In genomic region chr20:41074441-41074840, GRCh38 we compare ENCODE assay signal across 20 cellular contexts. TPM values are rescaled to one million over a fixed set of nuclear protein-coding genes. Genes with fewer than 3 reads are reported as not detected.
A peak's percentile ranks its signal among the peaks of the same experiment; 100 is the strongest.
DNase-seq lines count a peak whose midpoint lies in the region; ATAC-seq, FAIRE-seq and TF ChIP-seq lines count a peak whose summit lies in the region.
"Had no signal": no experiment of that assay in that cellular context is flagged by ENCODE, and none has a peak within 500 bp of the region (broad histone marks: within the 10 kb centered on the region; RNA-seq: fewer than 3 reads in every experiment).

No MANE protein-coding gene starts in this region.

- H3K4me3 Mint-ChIP-seq in HFFc6 (no peak overlapping the region), WTC11 (no peak overlapping the region)
- H3K4me3 Mint-ChIP-seq: B cell; CD4-positive, alpha-beta T cell had no signal

- peaks cover 94% of the 10 kb centered on the region for H3K4me1 ChIP-seq in Karpas-422 (ENCODE audit: low read length)
- peaks cover 87% of the 10 kb centered on the region for H3K4me1 ChIP-seq in endothelial cell of umbilical vein (ENCODE audit: control insufficient read depth, extremely low read depth, insufficient read depth, low read length)
- H3K4me1 ChIP-seq in ascending aorta, result peaks cover 0 to 42% of the 10 kb centered on the region in 2 donors

- dilution Hi-C loops in endothelial cell of umbilical vein (cut with MboI; ENCODE audit: extremely low pct_ligation_motif_present, low sequenced_read_pairs), result no loop called here

- H3K79me2 ChIP-seq in Karpas-422 (ENCODE audit: low read length), result peaks cover 97% of the 10 kb centered on the region
- peaks cover 70% of the 10 kb centered on the region for H3K79me2 ChIP-seq in endothelial cell of umbilical vein (ENCODE audit: control insufficient read depth, insufficient read depth, low read length)

- intact Hi-C loops in endothelial cell of umbilical vein (cut with micrococcal nuclease), result loop anchor here (10.0 kb wide), 1 partner anchor 320 kb away; no protein-coding TSS in a partner anchor
- intact Hi-C loops in ascending aorta (cut with DNase I), result loop anchor here (10.0 kb wide), 1 partner anchor 210 kb away; no protein-coding TSS in a partner anchor

- H3K9me3 Mint-ChIP-seq in HFFc6, result no peaks in the 10 kb centered on the region
- H3K9me3 Mint-ChIP-seq in WTC11, result no peaks in the 10 kb centered on the region
- H3K9me3 Mint-ChIP-seq: CD4-positive, alpha-beta T cell had no signal

- H3K9me3 ChIP-seq in Karpas-422 (ENCODE audit: low read length) (no peaks in the 10 kb centered on the region), endothelial cell of umbilical vein (replicated peaks; ENCODE audit: control insufficient read depth, insufficient read depth, low read length) (no peaks in the 10 kb centered on the region), ascending aorta (no peaks in the 10 kb centered on the region)
- H3K9me3 ChIP-seq: Peyer's patch had no signal

- peaks cover 79% of the 10 kb centered on the region for H3K36me3 ChIP-seq in Karpas-422 (ENCODE audit: insufficient read depth, low read length)
- H3K36me3 ChIP-seq in endothelial cell of umbilical vein (ENCODE audit: control insufficient read depth in 2 of 2, extremely low read depth in 1 of 2, insufficient read depth in 2 of 2, low read length in 2 of 2), result peaks cover 0 to 3% of the 10 kb centered on the region in 2 experiments
- no peaks in the 10 kb centered on the region for H3K36me3 ChIP-seq in ascending aorta

- H3K36me3 Mint-ChIP-seq in HFFc6 (ENCODE audit: low read depth) (peaks cover 40% of the 10 kb centered on the region), WTC11 (peaks cover 18% of the 10 kb centered on the region)

- DNase-seq in HFFc6 (no peak), Karpas-422 (no peak), WTC11 (ENCODE audit: low spot score) (no peak), endothelial cell of umbilical vein (ENCODE audit: low read depth, low spot score) (no peak), ascending aorta (ENCODE audit: low spot score in 2 of 2) (no peak), AML-193 (lab: John Stamatoyannopoulos, UW) (no peak)
- no peak for DNase-seq in stimulated activated CD4-positive, alpha-beta T cell treated with anti-CD3 and anti-CD28 coated beads, Interleukin-15, amount 100 ng/mL, for 24 hours
- DNase-seq: ACHN; CD4-positive, alpha-beta T cell; DMS53; MV-4-11; NCI-H1417 treated with DMSO at 0.1 percent for 48 hours; NCI-H2029 treated with DMSO at 0.1 percent for 48 hours; NCI-H510A; NCI-H82; Peyer's patch; SHP77 had no signal

- FAIRE-seq in endothelial cell of umbilical vein (lab: Jason Lieb, UNC), result no peak

- H3K27me3 Mint-ChIP-seq in HFFc6 (ENCODE audit: insufficient read depth) (no peaks in the 10 kb centered on the region), WTC11 (ENCODE audit: low read depth) (no peaks in the 10 kb centered on the region)
- H3K27me3 Mint-ChIP-seq: B cell; CD4-positive, alpha-beta T cell had no signal

- CTCF ChIA-PET in WTC11 (lab: Charles Lee), result interaction anchor here (1.1 to 3.0 kb wide), 2 partner anchors 83 to 98 kb away, joined by 3 to 14 read pairs; no protein-coding TSS in a partner anchor
- CTCF ChIA-PET in endothelial cell of umbilical vein (lab: Charles Lee), result interaction anchor here (0.8 to 12.0 kb wide), 10 partner anchors 8 to 111 kb away, joined by 3 to 228 read pairs (median 4); no protein-coding TSS in a partner anchor

- H3K4me1 Mint-ChIP-seq in HFFc6 (ENCODE audit: low read depth), result peaks cover 91% of the 10 kb centered on the region
- H3K4me1 Mint-ChIP-seq in WTC11, result peaks cover 30% of the 10 kb centered on the region

- no peak overlapping the region for H2AFZ ChIP-seq in Karpas-422 (ENCODE audit: low read length)
- no peak overlapping the region for H2AFZ ChIP-seq in endothelial cell of umbilical vein (ENCODE audit: low read depth, low read length)

- H3K4me3 ChIP-seq in Karpas-422 (ENCODE audit: low read length) (no peak overlapping the region), endothelial cell of umbilical vein (replicated peaks in 1 of 3; ENCODE audit: insufficient read depth in 1 of 3, low read depth in 1 of 3, low read length in 3 of 3) (no peak overlapping the region), ascending aorta (no peak overlapping the region)
- H3K4me3 ChIP-seq: Peyer's patch had no signal

- ATAC-seq in WTC11 (no peak), HG02938 (IDR thresholded peaks at IDR 0.05; ENCODE audit: unreplicated experiment) (no peak)
- ATAC-seq: SK-N-SH treated with all-trans-retinoic acid at 6 μM for 48 hours had no signal

- H3K27ac Mint-ChIP-seq in HFFc6 (peak overlapping the region; percentile 3; the same call in 1 of the 2 replicates), WTC11 (peak overlapping the region; percentile 16; the same call in 1 of the 2 replicates)
- H3K27ac Mint-ChIP-seq: B cell; CD4-positive, alpha-beta T cell had no signal

- no peaks in the 10 kb centered on the region for H3K9me2 ChIP-seq in Karpas-422 (replicated peaks; ENCODE audit: insufficient read depth, low read length)

- BruUV-seq in endothelial cell of umbilical vein (replicated peaks; lab: Mats Ljungman, UMichigan), result no TSS peak

- H3K27me3 ChIP-seq in Karpas-422 (ENCODE audit: low read length), result no peaks in the 10 kb centered on the region
- no peaks in the 10 kb centered on the region for H3K27me3 ChIP-seq in endothelial cell of umbilical vein (ENCODE audit: control insufficient read depth in 2 of 2, insufficient read depth in 2 of 2, low read length in 2 of 2)
- no peaks in the 10 kb centered on the region for H3K27me3 ChIP-seq in ascending aorta
- H3K27me3 ChIP-seq: Peyer's patch had no signal

- H3K27ac ChIP-seq in Karpas-422 (ENCODE audit: low read length) (peak overlapping the region; percentile 57), endothelial cell of umbilical vein (ENCODE audit: insufficient read depth, low read depth, low read length) (no peak overlapping the region), ascending aorta (no peak overlapping the region)
- H3K27ac ChIP-seq: Peyer's patch had no signal

- H3K4me2 ChIP-seq in Karpas-422 (ENCODE audit: low read depth, low read length, poor library complexity, severe bottlenecking), result no peak overlapping the region
- peak overlapping the region; percentile 3 for H3K4me2 ChIP-seq in endothelial cell of umbilical vein (ENCODE audit: insufficient read depth, low read length)

- TF ChIP-seq CTCF in HFFc6 (IDR thresholded peaks at IDR 0.05) (no peak), WTC11 (IDR thresholded peaks at IDR 0.05) (no peak), endothelial cell of umbilical vein (IDR thresholded peaks at IDR 0.05; ENCODE audit: extremely low read depth in 1 of 2, insufficient read depth in 1 of 2, low read depth in 1 of 2, low read length in 2 of 2) (no peak), ascending aorta (IDR thresholded peaks at IDR 0.05) (no peak)

- H3K9me1 ChIP-seq in endothelial cell of umbilical vein (replicated peaks; ENCODE audit: control insufficient read depth, extremely low read depth, insufficient read depth, low read length), result no peaks in the 10 kb centered on the region

- H4K20me1 ChIP-seq in Karpas-422 (ENCODE audit: insufficient read depth, low read depth, low read length), result peaks cover 45% of the 10 kb centered on the region
- no peaks in the 10 kb centered on the region for H4K20me1 ChIP-seq in endothelial cell of umbilical vein (replicated peaks; ENCODE audit: control insufficient read depth, extremely low read depth, insufficient read depth, low read length)

- POLR2A ChIA-PET in WTC11 (lab: Charles Lee), result interaction anchor here (1.4 kb wide), 1 partner anchor 21 kb away, joined by 3 read pairs; no protein-coding TSS in a partner anchor
- POLR2A ChIA-PET in endothelial cell of umbilical vein (lab: Charles Lee), result no interaction called here

- no peak overlapping the region for H3K9ac ChIP-seq in Karpas-422 (ENCODE audit: low read length)
- no peak overlapping the region for H3K9ac ChIP-seq in endothelial cell of umbilical vein (replicated peaks; ENCODE audit: extremely low read depth, insufficient read depth, low read length)

- no peak for TF ChIP-seq POLR2A in endothelial cell of umbilical vein (IDR thresholded peaks at IDR 0.05; ENCODE audit: low read depth, low read length)

TF ChIP-seq in endothelial cell of umbilical vein, 7 proteins besides CTCF, POLR2A, EP300 and RAD21:
- TF ChIP-seq, protein P1, sequence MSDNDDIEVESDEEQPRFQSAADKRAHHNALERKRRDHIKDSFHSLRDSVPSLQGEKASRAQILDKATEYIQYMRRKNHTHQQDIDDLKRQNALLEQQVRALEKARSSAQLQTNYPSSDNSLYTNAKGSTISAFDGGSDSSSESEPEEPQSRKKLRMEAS (IDR thresholded peaks at IDR 0.05; ENCODE audit: insufficient read depth, insufficient read length), result no peak
- TF ChIP-seq GATA2 (IDR thresholded peaks at IDR 0.05; ENCODE audit: insufficient read depth, insufficient read length, low read depth, low read length), result no peak
- no peak for TF ChIP-seq POLR2AphosphoS5 (IDR thresholded peaks at IDR 0.05; ENCODE audit: insufficient read depth, low read depth, low read length)
- TF ChIP-seq FOS (IDR thresholded peaks at IDR 0.05; ENCODE audit: borderline replicate concordance, insufficient read depth, low read length), result no peak
- TF ChIP-seq EZH2 (IDR thresholded peaks at IDR 0.05; ENCODE audit: borderline replicate concordance, low read depth, low read length, severe bottlenecking), result no peak
- TF ChIP-seq JUN (IDR thresholded peaks at IDR 0.05; ENCODE audit: borderline replicate concordance, insufficient read depth, insufficient read length, low read depth), result no peak

RNA-seq across cellular contexts. Expression of gene TOP1, which starts 45.8 kb away (rescaled TPM):
- total RNA-seq in HFFc6 (2021; fragmentation: NEBNext Ultra II Directional; extraction: Animal tissue kit (Norgen Biotek cat#: 25700)), result 10 to 100 TPM; 62.1 to 77.0 (median 73.0) TPM
- total RNA-seq in Karpas-422 (2014; rRNA removed; shearing (Covaris generic); ENCODE audit: low replicate concordance), result 89.5 and 101 TPM in 2 replicates
- 77.7 to 81.8 TPM (median 80.0 TPM) in 3 replicates for total RNA-seq in WTC11 (2021)
- total RNA-seq in endothelial cell of umbilical vein, result 75.1 and 77.4 TPM in 2 replicates
- 3.7 and 7.0 TPM in 2 replicates for polyA plus RNA-seq in endothelial cell of umbilical vein
- 13.9 and 14.1 TPM in 2 replicates for polyA plus RNA-seq in endothelial cell of umbilical vein (2011; cell fraction: cytosol; rRNA removed)
- polyA plus RNA-seq in endothelial cell of umbilical vein (2011; cell fraction: nucleus; rRNA removed), result 23.7 and 33.5 TPM in 2 replicates
- 68.9 and 93.6 TPM in 2 replicates for polyA plus RNA-seq in endothelial cell of umbilical vein (2012)
- 8.9 and 12.3 TPM in 2 replicates for polyA minus RNA-seq in endothelial cell of umbilical vein
- polyA minus RNA-seq in endothelial cell of umbilical vein (2011; cell fraction: cytosol; rRNA and poly(A)+ RNA removed), result 26.7 TPM
- polyA minus RNA-seq in endothelial cell of umbilical vein (2011; cell fraction: nucleus; rRNA and poly(A)+ RNA removed), result 15.4 and 17.3 TPM in 2 replicates
- total RNA-seq in ascending aorta, result 9.4 TPM
